ENCODE assay signal across 8 cellular contexts in the genomic region with DNA sequence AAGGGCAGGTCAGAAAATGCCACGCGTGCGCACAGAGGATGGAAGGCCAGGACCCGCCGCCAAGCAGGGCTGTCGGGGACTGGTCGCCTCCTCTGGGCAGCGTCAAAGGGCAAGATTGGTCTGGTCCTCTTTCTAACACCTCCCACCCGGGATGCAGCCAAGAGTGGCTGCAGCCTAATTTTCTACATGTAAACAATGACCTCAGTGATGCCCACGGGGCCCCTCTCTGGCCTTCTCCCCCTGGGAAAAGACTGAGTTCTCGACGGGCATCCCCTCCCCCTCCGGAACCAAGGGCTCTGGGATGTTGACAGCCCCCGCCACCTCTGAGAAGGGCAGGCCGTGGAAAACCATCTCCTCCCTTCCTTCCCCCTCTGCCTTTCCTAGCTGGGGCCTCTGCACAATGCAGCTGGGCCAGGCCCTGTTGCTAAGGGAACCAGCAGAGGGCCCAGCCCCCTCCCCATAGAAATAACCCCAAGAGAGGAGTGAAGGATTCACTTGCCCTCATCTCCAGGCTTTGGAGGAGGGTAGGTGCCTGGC.
DNase-seq lines count a peak whose midpoint lies in the region; FAIRE-seq and TF ChIP-seq lines count a peak whose summit lies in the region.

No MANE protein-coding gene starts in this region.

- no peak overlapping the region for H3K27ac ChIP-seq in H1 (ENCODE audit: low read depth, low read length)
- peak overlapping the region; percentile 49 for H3K27ac ChIP-seq in osteoblast (ENCODE audit: low read depth, low read length)

- no peak overlapping the region for H3K4ac ChIP-seq in H1 (replicated peaks; ENCODE audit: insufficient read length, low read depth, low read length)

- no peak overlapping the region for H3K23ac ChIP-seq in H1 (ENCODE audit: insufficient read length)

- H3K9me3 ChIP-seq in H1 (ENCODE audit: insufficient read depth in 2 of 2, low read depth in 1 of 2, low read length in 1 of 2) (no peaks in the 10 kb centered on the region), osteoblast (ENCODE audit: low read depth, low read length) (no peaks in the 10 kb centered on the region)

- H2BK15ac ChIP-seq in H1 (ENCODE audit: low read length): peak overlapping the region; percentile 20; the same call in 1 of the 2 replicates

- no peaks in the 10 kb centered on the region for H3K79me1 ChIP-seq in H1 (ENCODE audit: low read depth, low read length)

- DNase-seq in COR-L47 (lab: John Stamatoyannopoulos, UW) (peak; percentile 39), NCI-H2196 (lab: John Stamatoyannopoulos, UW; ENCODE audit: unreplicated experiment) (peak; percentile 55), H1 (ENCODE audit: low read depth in 1 of 2, low spot score in 2 of 2) (no peak), osteoblast (ENCODE audit: insufficient read length, low spot score, missing footprints) (no peak), GM19239 (ENCODE audit: insufficient read length, low spot score) (no peak), cortex of kidney (lab: John Stamatoyannopoulos, UW) (no peak), GM13977 (ENCODE audit: low spot score) (no peak), activated gamma-delta T cell treated with Interleukin-2 at 50 U/mL for 16 hours (no peak)

- TF ChIP-seq CTCF in H1 (IDR thresholded peaks at IDR 0.05; ENCODE audit: control extremely low read depth in 1 of 3, insufficient read depth in 1 of 3, low read depth in 1 of 3, low read length in 3 of 3): no peak
- TF ChIP-seq CTCF in osteoblast (IDR thresholded peaks at IDR 0.05; ENCODE audit: extremely low read depth, low read depth, low read length): no peak
- TF ChIP-seq CTCF in GM13977 (IDR thresholded peaks at IDR 0.05; ENCODE audit: extremely low read depth, insufficient read depth, missing control alignments): no peak

- in situ Hi-C loops in GM13977 (cut with MboI; ENCODE audit: low pct_unique_long_range_greater_than_20kb, low sequenced_read_pairs, unreplicated experiment): no loop called here

- H2BK120ac ChIP-seq in H1 (replicated peaks; ENCODE audit: low read depth, low read length): no peak overlapping the region

- H2BK5ac ChIP-seq in H1 (ENCODE audit: low read depth, low read length): peak overlapping the region; percentile 69; the same call in 1 of the 2 replicates

- no peak overlapping the region for H4K91ac ChIP-seq in H1 (replicated peaks; ENCODE audit: insufficient read length, low read length)

- TF ChIP-seq RAD21 in H1 (IDR thresholded peaks at IDR 0.05 in 1 of 2, conservative IDR thresholded peaks at IDR 0.05 in 1 of 2; ENCODE audit: low read depth in 2 of 2, low read length in 2 of 2): no peak; a peak in 1 of 4 replicates

- H3K14ac ChIP-seq in H1 (ENCODE audit: insufficient read length): no peak overlapping the region

- peaks cover 5 to 19% (median 13%) of the 10 kb centered on the region in 4 experiments for H3K4me1 ChIP-seq in H1 (replicated peaks in 1 of 4; ENCODE audit: control insufficient read depth in 3 of 4, insufficient read depth in 4 of 4, low read length in 3 of 4)
- peaks cover 16% of the 10 kb centered on the region for H3K4me1 ChIP-seq in osteoblast (ENCODE audit: insufficient read depth, low read length)

- H2BK12ac ChIP-seq in H1 (ENCODE audit: low read depth, low read length): peak overlapping the region; percentile 94; the same call in 1 of the 2 replicates

- H3K79me2 ChIP-seq in H1 (ENCODE audit: control insufficient read depth in 1 of 2, insufficient read depth in 2 of 2, low read length in 2 of 2) (no peaks in the 10 kb centered on the region), osteoblast (ENCODE audit: insufficient read depth, low read length) (no peaks in the 10 kb centered on the region)

- no peaks in the 10 kb centered on the region for H3K36me3 ChIP-seq in H1 (ENCODE audit: control insufficient read depth in 2 of 4, insufficient read depth in 4 of 4, low read length in 3 of 4)
- no peaks in the 10 kb centered on the region for H3K36me3 ChIP-seq in osteoblast (ENCODE audit: insufficient read depth, low read length)

- H3K23me2 ChIP-seq in H1 (ENCODE audit: low read depth, low read length): no peaks in the 10 kb centered on the region; the same call in 1 of the 2 replicates

- H3K18ac ChIP-seq in H1 (ENCODE audit: extremely low read depth, low read length): peak overlapping the region; percentile 72; the same call in 1 of the 2 replicates

- no peak overlapping the region for H4K5ac ChIP-seq in H1 (ENCODE audit: insufficient read length, low read depth, low read length)

- H3K56ac ChIP-seq in H1 (replicated peaks; ENCODE audit: insufficient read length, low read depth, low read length): no peak overlapping the region

- no peak overlapping the region for H4K8ac ChIP-seq in H1 (ENCODE audit: extremely low read depth, insufficient read depth, low read length)

- H3K4me2 ChIP-seq in H1 (ENCODE audit: insufficient read depth in 1 of 2, low read depth in 2 of 2, low read length in 2 of 2): 0 out of 4 replicates have a peak overlapping the region, but pooled peaks have one; percentile 11 to 14
- H3K4me2 ChIP-seq in osteoblast (ENCODE audit: insufficient read depth, low read length): no peak overlapping the region

- no peak overlapping the region for H3K4me3 ChIP-seq in H1 (ENCODE audit: extremely low read depth in 1 of 4, insufficient read depth in 2 of 4, low read depth in 3 of 4, low read length in 4 of 4)
- H3K4me3 ChIP-seq in osteoblast (ENCODE audit: insufficient read depth, low read length): no peak overlapping the region

- 0 out of 2 replicates have a peak overlapping the region, but pooled peaks have one; percentile 19 for H2AFZ ChIP-seq in H1 (ENCODE audit: low read length)
- no peak overlapping the region for H2AFZ ChIP-seq in osteoblast (ENCODE audit: low read length)

- POLR2A ChIA-PET in H1 (lab: Charles Lee; ENCODE audit: partially characterized antibody): interaction anchor here (1.4 to 6.5 kb wide), 4 partner anchors 79 to 127 kb away, joined by 5 to 34 read pairs (median 8); partner anchors contain the start of gene ZNF532

- FAIRE-seq in H1 (lab: Jason Lieb, UNC) (no peak), GM19239 (lab: Jason Lieb, UNC) (no peak)

- H2BK20ac ChIP-seq in H1 (ENCODE audit: low read length): no peak overlapping the region

- peak overlapping the region; percentile 30; the same call in 1 of the 2 replicates for H2AK5ac ChIP-seq in H1 (ENCODE audit: low read depth, low read length)

- TF ChIP-seq POLR2A in H1 (IDR thresholded peaks at IDR 0.05; ENCODE audit: control extremely low read depth in 1 of 2, low read depth in 2 of 2, low read length in 2 of 2): no peak

- WGBS in H1 (ENCODE audit: extremely low coverage in 1 of 2, insufficient coverage in 1 of 2, insufficient read length in 1 of 2, insufficient replicate concordance in 2 of 2, low coverage in 1 of 2, low lambda C conversion rate in 2 of 2, missing lambda C conversion rate in 1 of 2), 2 experiments: 83% methylated on average over 12 of the region's 15 CpGs; no CpG with 5 or more reads in 1 of the 2 experiments

- no peaks in the 10 kb centered on the region for H3K27me3 ChIP-seq in H1 (replicated peaks in 1 of 4; ENCODE audit: control insufficient read depth in 3 of 4, extremely low read depth in 1 of 4, insufficient read depth in 3 of 4, low read length in 3 of 4)
- no peaks in the 10 kb centered on the region for H3K27me3 ChIP-seq in osteoblast (ENCODE audit: insufficient read depth, low read length)

- H3K9ac ChIP-seq in H1 (replicated peaks in 1 of 4; ENCODE audit: extremely low read depth in 1 of 4, low read depth in 3 of 4, low read length in 3 of 4): no peak overlapping the region

- H4K20me1 ChIP-seq in H1 (replicated peaks in 1 of 2; ENCODE audit: control insufficient read depth in 1 of 2, insufficient read depth in 2 of 2, low read length in 2 of 2) (no peaks in the 10 kb centered on the region), osteoblast (ENCODE audit: insufficient read depth, low read length) (no peaks in the 10 kb centered on the region)

- no peak for TF ChIP-seq EP300 in H1 (IDR thresholded peaks at IDR 0.05; ENCODE audit: borderline replicate concordance in 1 of 2, low read depth in 2 of 2, low read length in 2 of 2)

- CTCF ChIA-PET in H1 (lab: Charles Lee; ENCODE audit: partially characterized antibody): interaction anchor here (1.2 to 26.9 kb wide), 9 partner anchors 13 to 280 kb away, joined by 3 to 591 read pairs (median 5); no protein-coding TSS in a partner anchor

TF ChIP-seq in H1, 55 proteins besides CTCF, POLR2A, EP300 and RAD21:
- TF ChIP-seq SP2 (IDR thresholded peaks at IDR 0.05; ENCODE audit: low read length) (no peak), GABPA (IDR thresholded peaks at IDR 0.05; ENCODE audit: borderline replicate concordance, insufficient read depth, low read length) (no peak), PHF8 (conservative IDR thresholded peaks at IDR 0.05; ENCODE audit: low read depth, low read length) (no peak), RFX5 (IDR thresholded peaks at IDR 0.05; ENCODE audit: borderline replicate concordance, low read depth, low read length) (no peak)

Comparison
In these comparisons a context has a peak if more than half of its experiments do, and no peak if none do; other contexts are left out.
1. DNase-seq: peak in COR-L47 (single experiment) and NCI-H2196 (single experiment); none in H1 (0 of 2), osteoblast (single experiment), GM19239 (single experiment), cortex of kidney (single experiment), GM13977 (single experiment) and activated gamma-delta T cell treated with Interleukin-2 at 50 U/mL for 16 hours (single experiment).